8 cellular contexts compared by ENCODE assay signal in genomic region chr5:134594797-134595457, GRCh38. TPM values are rescaled to one million over a fixed set of nuclear protein-coding genes. Genes with fewer than 3 reads are reported as not detected.
DNase-seq lines count a peak whose midpoint lies in the region; ATAC-seq and TF ChIP-seq lines count a peak whose summit lies in the region.

No MANE protein-coding gene starts in this region.

- H3K79me2 ChIP-seq in PC-9 (ENCODE audit: low read depth), result no peaks in the 10 kb centered on the region

- no TSS peak for BruUV-seq in PC-9 (replicated peaks; lab: Mats Ljungman, UMichigan)

- TF ChIP-seq CTCF in PC-9 (conservative IDR thresholded peaks at IDR 0.05) (no peak), tibial nerve (IDR thresholded peaks at IDR 0.05) (no peak)

- H3K9me3 ChIP-seq in PC-9 (ENCODE audit: insufficient read depth, low read depth), result no peaks in the 10 kb centered on the region
- no peaks in the 10 kb centered on the region for H3K9me3 ChIP-seq in tibial nerve

- no peak overlapping the region for H2AFZ ChIP-seq in PC-9

- no peaks in the 10 kb centered on the region for H3K36me3 ChIP-seq in PC-9 (ENCODE audit: low read depth)
- no peaks in the 10 kb centered on the region for H3K36me3 ChIP-seq in tibial nerve

- H3K4me1 ChIP-seq in PC-9 (replicated peaks; ENCODE audit: insufficient read depth) (peaks cover 34% of the 10 kb centered on the region), tibial nerve (peaks cover 0 to 7% (median 0%) of the 10 kb centered on the region in 4 donors)

- H3K4me3 ChIP-seq in PC-9, result no peak overlapping the region
- no peak overlapping the region for H3K4me3 ChIP-seq in tibial nerve

- intact Hi-C loops in PC-9 (cut with micrococcal nuclease; ENCODE audit: unreplicated experiment), result loop anchor here (5.0 to 10.0 kb wide), 3 partner anchors 37 to 418 kb away; partner anchors contain the start of genes PCBD2, SAR1B and SKP1

- H3K27ac ChIP-seq in PC-9, result no peak overlapping the region
- H3K27ac ChIP-seq in tibial nerve, result no peak overlapping the region

- peaks cover 27% of the 10 kb centered on the region for H3F3A ChIP-seq in PC-9 (ENCODE audit: insufficient read depth, low read depth)

- DNase-seq in NCI-H748 (lab: John Stamatoyannopoulos, UW; ENCODE audit: unreplicated experiment), result peak; percentile 11
- no peak for DNase-seq in NCI-H748 treated with DMSO at 0.1 percent for 48 hours (lab: John Stamatoyannopoulos, UW)
- peak; percentile 44 for DNase-seq in NCI-H146 (lab: John Stamatoyannopoulos, UW)
- peak; percentile 37 for DNase-seq in mesenteric fat pad (ENCODE audit: low spot score)
- DNase-seq in PC-9, result no peak
- DNase-seq in tibial nerve (ENCODE audit: low spot score in 2 of 2), result no peak
- DNase-seq in stimulated activated naive CD4-positive, alpha-beta T cell (lab: John Stamatoyannopoulos, UW), result no peak

- no peak overlapping the region for H3K4me2 ChIP-seq in PC-9

- peak; percentile 75 for ATAC-seq in GM21619 (IDR thresholded peaks at IDR 0.05; ENCODE audit: unreplicated experiment)

- H4K20me1 ChIP-seq in PC-9 (ENCODE audit: insufficient read depth), result no peaks in the 10 kb centered on the region

- POLR2A ChIA-PET in PC-9 (lab: Charles Lee; ENCODE audit: unreplicated experiment), result no interaction called here

- no peak for TF ChIP-seq POLR2A in tibial nerve (IDR thresholded peaks at IDR 0.05)

- CTCF ChIA-PET in PC-9 (lab: Charles Lee), result no interaction called here

- no peaks in the 10 kb centered on the region for H3K9me2 ChIP-seq in PC-9 (ENCODE audit: insufficient read depth)

- H3K27me3 ChIP-seq in PC-9 (ENCODE audit: insufficient read depth, low read depth) (no peaks in the 10 kb centered on the region), tibial nerve (no peaks in the 10 kb centered on the region)

- 92% methylated on average over 3 of the region's 3 CpGs for WGBS in tibial nerve, 2 donors

- no peak for TF ChIP-seq EP300 in tibial nerve (IDR thresholded peaks at IDR 0.05)

RNA-seq across cellular contexts. Expression of gene SAR1B, which starts 37.7 kb away (rescaled TPM):
- total RNA-seq in mesenteric fat pad (87.6 TPM), PC-9 (2021) (37.6 and 49.5 TPM in 2 replicates), tibial nerve (10 to 100 TPM; 27.9 to 35.6 (median 31.3) TPM)

RNA-seq across cellular contexts. Expression of gene SEC24A, which starts 53.7 kb away (rescaled TPM):
- total RNA-seq in mesenteric fat pad (34.2 TPM), PC-9 (2021) (10.4 and 16.2 TPM in 2 replicates), tibial nerve (10 to 100 TPM; 12.7 to 21.3 (median 17.9) TPM)

Comparison
In these comparisons a context has a peak if more than half of its experiments do, and no peak if none do; other contexts are left out.
1. DNase-seq: peak in NCI-H748 (single experiment), NCI-H146 (single experiment) and mesenteric fat pad (single experiment); none in NCI-H748 treated with DMSO at 0.1 percent for 48 hours (single experiment), PC-9 (0 of 2), tibial nerve (0 of 2) and stimulated activated naive CD4-positive, alpha-beta T cell (0 of 6).